ENCODE assay signal across 9 cellular contexts in the genomic region with DNA sequence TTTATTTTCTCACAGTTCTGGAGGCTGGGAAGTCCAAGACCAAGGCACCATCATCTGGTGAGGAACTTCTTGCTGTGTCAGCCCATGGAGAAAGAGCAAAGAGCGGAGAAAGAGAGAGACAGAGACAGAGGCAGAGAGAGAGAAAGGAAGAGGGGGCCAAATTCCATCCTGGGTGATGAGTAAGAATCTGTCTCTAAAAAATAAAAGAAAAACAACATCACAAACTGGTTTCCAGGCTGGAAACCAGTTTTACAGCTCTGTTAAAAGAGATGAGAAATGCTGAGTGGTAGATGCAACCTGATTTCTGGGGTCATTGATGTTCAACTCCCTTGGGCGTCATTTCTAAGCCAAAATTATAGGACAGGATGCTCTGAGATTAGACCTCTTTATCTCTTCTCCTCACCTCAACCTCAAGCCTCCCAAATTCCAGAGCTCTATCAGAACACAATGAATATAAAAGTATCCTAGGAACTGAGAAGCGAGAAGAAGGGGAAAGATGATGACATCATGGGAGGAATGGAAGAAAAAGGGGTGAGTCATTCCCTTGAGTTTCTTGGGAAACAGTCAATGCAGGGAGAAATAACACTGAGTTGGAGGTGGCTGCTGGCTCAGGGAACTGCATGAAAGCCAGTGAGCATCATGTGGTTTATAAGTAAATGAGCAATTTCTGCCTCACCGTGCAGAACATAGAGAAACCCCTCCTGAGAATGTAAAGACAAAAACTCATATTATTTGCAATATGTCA.
"Had no signal": no experiment of that assay in that cellular context is flagged by ENCODE, and none has a peak within 500 bp of the region (broad histone marks: within the 10 kb centered on the region; RNA-seq: fewer than 3 reads in every experiment).

No MANE protein-coding gene starts in this region.

- H3K9me3 ChIP-seq: colonic mucosa, thyroid gland had no signal

- H3K4me3 ChIP-seq: cardiac muscle cell, colonic mucosa, thyroid gland had no signal

- DNase-seq: activated CD8-positive, alpha-beta memory T cell treated with anti-CD3 and anti-CD28 coated beads, Interleukin-2, amount 50 U/mL, for 4 hours; activated CD8-positive, alpha-beta T cell treated with anti-CD3 and anti-CD28 coated beads for 36 hours; activated naive CD4-positive, alpha-beta T cell treated with Interleukin-2 at 50 U/mL for 16 hours; activated naive CD8-positive, alpha-beta T cell treated with anti-CD3 and anti-CD28 coated beads, Interleukin-2, amount 50 U/mL, for 24 hours; colonic mucosa; effector memory CD4-positive, alpha-beta T cell; kidney glomerular epithelial cell; thyroid gland had no signal

- H3K27ac ChIP-seq: cardiac muscle cell, colonic mucosa, thyroid gland had no signal

- H3K4me3 Mint-ChIP-seq: activated CD8-positive, alpha-beta T cell treated with anti-CD3 and anti-CD28 coated beads for 36 hours; activated naive CD8-positive, alpha-beta T cell treated with anti-CD3 and anti-CD28 coated beads, Interleukin-2, amount 50 U/mL, for 24 hours had no signal

- H3K4me1 ChIP-seq: colonic mucosa, thyroid gland had no signal

- H3K4me1 Mint-ChIP-seq: activated naive CD8-positive, alpha-beta T cell treated with anti-CD3 and anti-CD28 coated beads, Interleukin-2, amount 50 U/mL, for 24 hours had no signal

- ATAC-seq: activated CD8-positive, alpha-beta T cell treated with anti-CD3 and anti-CD28 coated beads for 36 hours; activated naive CD8-positive, alpha-beta T cell treated with anti-CD3 and anti-CD28 coated beads, Interleukin-2, amount 50 U/mL, for 24 hours had no signal

- H3K27me3 Mint-ChIP-seq: activated CD8-positive, alpha-beta T cell treated with anti-CD3 and anti-CD28 coated beads for 36 hours; activated naive CD8-positive, alpha-beta T cell treated with anti-CD3 and anti-CD28 coated beads, Interleukin-2, amount 50 U/mL, for 24 hours had no signal

- H3K27me3 ChIP-seq: cardiac muscle cell, colonic mucosa, thyroid gland had no signal

- H3K27ac Mint-ChIP-seq: activated CD8-positive, alpha-beta T cell treated with anti-CD3 and anti-CD28 coated beads for 36 hours; activated naive CD8-positive, alpha-beta T cell treated with anti-CD3 and anti-CD28 coated beads, Interleukin-2, amount 50 U/mL, for 24 hours had no signal

- H3K36me3 ChIP-seq: cardiac muscle cell, colonic mucosa, thyroid gland had no signal
